Comparison of ENCODE assay signal across 8 cellular contexts in genomic region chrX:103310592-103311400, GRCh38. TPM values are rescaled to one million over a fixed set of nuclear protein-coding genes. Genes with fewer than 3 reads are reported as not detected.
DNase-seq lines count a peak whose midpoint lies in the region; ATAC-seq and TF ChIP-seq lines count a peak whose summit lies in the region.

BEX2 (minus strand) TSS chrX:103310990; CDS start chrX:103309976, 1,014 bp downstream.

- no peak for TF ChIP-seq EP300 in gastroesophageal sphincter (IDR thresholded peaks at IDR 0.05)

- DNase-seq in Ammon's horn (ENCODE audit: low spot score) (peak; percentile 90), GM19240 (ENCODE audit: insufficient read length, low spot score) (peak; percentile 14), occipital lobe (lab: John Stamatoyannopoulos, UW) (peak; percentile 74), substantia nigra (lab: John Stamatoyannopoulos, UW) (peak; percentile 3 to 87 (median 59))
- DNase-seq in activated effector memory CD4-positive, alpha-beta T cell treated with anti-CD3 and anti-CD28 coated beads, Interleukin-2, amount 50 U/mL, for 16 hours = peak; percentile 93

- H3K79me2 ChIP-seq in OCI-LY3 (ENCODE audit: low read length) = no peaks in the 10 kb centered on the region

- no peaks in the 10 kb centered on the region for H3K4me1 ChIP-seq in OCI-LY3 (ENCODE audit: low read length)
- H3K4me1 ChIP-seq in gastroesophageal sphincter = peaks cover 0 to 11% (median 0%) of the 10 kb centered on the region in 3 donors

- WGBS in gastroesophageal sphincter (ENCODE audit: low coverage in 1 of 2), 2 donors = 0 to 31% methylated on average over 1 to 2 of the region's 51 CpGs

- peak in 1 of 2 donors; percentile 42 for TF ChIP-seq POLR2A in gastroesophageal sphincter (IDR thresholded peaks at IDR 0.05)

- H2AFZ ChIP-seq in OCI-LY3 (ENCODE audit: low read depth, low read length) = peak within 1 kb of the TSS; percentile 100

- TF ChIP-seq CTCF in OCI-LY3 (IDR thresholded peaks at IDR 0.05; ENCODE audit: low read depth, low read length) = no peak
- TF ChIP-seq CTCF in gastroesophageal sphincter (IDR thresholded peaks at IDR 0.05) = no peak

- H3K36me3 ChIP-seq in OCI-LY3 (replicated peaks; ENCODE audit: low read depth, low read length) (no peaks in the 10 kb centered on the region), gastroesophageal sphincter (no peaks in the 10 kb centered on the region)

- H3K9me3 ChIP-seq in OCI-LY3 (ENCODE audit: insufficient read depth, low read length) = no peaks in the 10 kb centered on the region
- no peaks in the 10 kb centered on the region for H3K9me3 ChIP-seq in gastroesophageal sphincter

- no peaks in the 10 kb centered on the region for H3K27me3 ChIP-seq in OCI-LY3 (ENCODE audit: low read depth, low read length)
- H3K27me3 ChIP-seq in gastroesophageal sphincter = peaks cover 11% of the 10 kb centered on the region

- ATAC-seq in HG03457 (IDR thresholded peaks at IDR 0.05; ENCODE audit: unreplicated experiment) (peak; percentile 93), gastroesophageal sphincter (peak; percentile 87)

- peak within 1 kb of the TSS; percentile 87 for H3K4me2 ChIP-seq in OCI-LY3 (ENCODE audit: low read length)

- peak within 1 kb of the TSS; percentile 96 for H3K4me3 ChIP-seq in OCI-LY3 (ENCODE audit: low read length)
- peak within 1 kb of the TSS; percentile 8 to 59 for H3K4me3 ChIP-seq in gastroesophageal sphincter

- no peak within 1 kb of the TSS for H3K27ac ChIP-seq in OCI-LY3 (ENCODE audit: low read length)
- H3K27ac ChIP-seq in gastroesophageal sphincter = peak within 1 kb of the TSS in 1 of 4 donors; percentile 24
- H3K27ac ChIP-seq in substantia nigra (ENCODE audit: low read depth, low read length, poor library complexity, severe bottlenecking) = peak within 1 kb of the TSS; percentile 55

- peak within 1 kb of the TSS; percentile 60 for H3K9ac ChIP-seq in OCI-LY3 (ENCODE audit: low read length)

- no peaks in the 10 kb centered on the region for H4K20me1 ChIP-seq in OCI-LY3 (ENCODE audit: insufficient read depth, low read length)

RNA-seq across cellular contexts. Expression of gene BEX2, which starts in this region (rescaled TPM):
- 10 to 100 TPM in 1 of 4 donors, 1 to 10 TPM in 3; 2.3 to 24.5 (median 5.4) TPM for total RNA-seq in gastroesophageal sphincter
- total RNA-seq in occipital lobe = 101 TPM

Comparison
In these comparisons a context has a peak if more than half of its experiments do, and no peak if none do; other contexts are left out.
1. DNase-seq: peak in every context shown above with its lines; median percentile 93 in activated effector memory CD4-positive, alpha-beta T cell treated with anti-CD3 and anti-CD28 coated beads, Interleukin-2, amount 50 U/mL, for 16 hours; 90 in Ammon's horn; 74 in occipital lobe; 59 in substantia nigra; 14 in GM19240.